ENCODE assay signal across 8 cellular contexts in the genomic region with DNA sequence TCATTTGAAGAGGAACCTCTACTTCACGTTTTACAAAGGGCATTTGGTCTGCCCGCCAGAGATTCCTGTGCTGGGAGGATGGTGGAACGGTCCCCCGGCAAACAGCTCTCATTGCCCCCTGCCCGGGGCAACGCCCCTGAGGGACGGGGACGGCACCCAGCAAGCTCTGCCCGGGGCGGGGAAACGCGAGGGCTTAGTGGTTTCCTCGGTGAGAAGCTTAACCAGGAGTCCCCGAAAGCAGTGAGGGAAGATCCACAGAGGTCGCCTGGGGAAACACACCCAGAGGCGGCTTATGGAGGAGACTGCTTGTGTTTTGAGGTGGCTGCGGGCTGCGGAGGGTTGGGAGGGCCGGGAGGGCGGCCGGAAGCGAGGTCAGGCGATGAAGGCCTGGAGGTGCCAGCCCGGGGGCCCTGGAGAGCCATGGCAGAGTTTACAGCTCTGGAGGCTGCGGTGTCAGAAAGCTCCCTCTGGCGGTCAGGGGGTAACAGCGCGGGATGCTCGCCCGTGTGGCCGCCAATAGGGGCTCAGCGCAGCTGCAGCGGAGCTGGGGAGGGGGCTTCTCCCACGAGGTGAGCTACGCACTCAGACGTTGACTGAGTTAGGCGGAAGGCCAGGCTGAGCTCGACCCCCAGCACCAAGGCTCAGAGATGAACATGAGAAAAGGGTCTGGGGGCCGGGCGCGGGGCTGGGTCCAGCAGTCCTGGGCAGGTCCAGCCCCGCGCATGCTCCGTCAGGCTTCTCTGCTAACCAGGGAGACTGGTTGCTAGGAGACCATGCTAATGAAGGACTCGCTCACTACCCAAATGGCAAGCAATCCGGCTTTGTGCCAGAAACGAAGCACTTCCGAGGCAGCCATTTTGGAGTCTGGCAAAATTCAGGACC. TPM values are rescaled to one million over a fixed set of nuclear protein-coding genes. Genes with fewer than 3 reads are reported as not detected.
DNase-seq lines count a peak whose midpoint lies in the region; ATAC-seq and TF ChIP-seq lines count a peak whose summit lies in the region.

No MANE protein-coding gene starts in this region.

- DNase-seq in GM10266 (ENCODE audit: extremely low spot score) (peak; percentile 98), NAMALWA (ENCODE audit: low spot score) (peak; percentile 98), SK-N-DZ (ENCODE audit: low spot score) (peak; percentile 100), globus pallidus (ENCODE audit: low spot score) (peak; percentile 100), nucleus accumbens (lab: John Stamatoyannopoulos, UW) (peak; percentile 92 to 100 (median 99)), suprapubic skin (ENCODE audit: low spot score in 2 of 2) (peak; percentile 98 to 99)
- DNase-seq in activated naive CD4-positive, alpha-beta T cell treated with anti-CD3 and anti-CD28 coated beads, Interleukin-2, amount 50 U/mL, for 16 hours = peak; percentile 92

- peaks cover 38% of the 10 kb centered on the region for H3K4me1 ChIP-seq in suprapubic skin

- TF ChIP-seq EP300 in suprapubic skin (IDR thresholded peaks at IDR 0.05) = no peak

- H3K4me3 ChIP-seq in suprapubic skin = peak overlapping the region; percentile 100

- no peaks in the 10 kb centered on the region for H3K9me3 ChIP-seq in suprapubic skin

- peak overlapping the region; percentile 94 for H3K27ac ChIP-seq in suprapubic skin

- TF ChIP-seq POLR2A in suprapubic skin (IDR thresholded peaks at IDR 0.05) = no peak

- H3K27me3 ChIP-seq in suprapubic skin = no peaks in the 10 kb centered on the region

- peak; percentile 67 for ATAC-seq in HG02571 (IDR thresholded peaks at IDR 0.05; ENCODE audit: unreplicated experiment)

- WGBS in suprapubic skin = 4% methylated on average over 42 of the region's 48 CpGs

- TF ChIP-seq CTCF in GM10266 (IDR thresholded peaks at IDR 0.05; ENCODE audit: control insufficient read depth, insufficient read depth, low read depth, missing control alignments) = peak; percentile 96
- TF ChIP-seq CTCF in suprapubic skin (IDR thresholded peaks at IDR 0.05) = peak; percentile 87 to 96

- H3K36me3 ChIP-seq in suprapubic skin = no peaks in the 10 kb centered on the region

RNA-seq across cellular contexts. Expression of gene TPGS1, which starts 0.7 kb away (rescaled TPM):
- 33.8 and 44.2 TPM in 2 replicates for polyA plus RNA-seq in SK-N-DZ (2014; cell fraction: cytosol; rRNA removed)
- 31.9 and 56.0 TPM in 2 replicates for polyA plus RNA-seq in SK-N-DZ (2014; cell fraction: nucleus; rRNA removed)
- total RNA-seq in suprapubic skin = 10 to 100 TPM; 10.8 to 23.3 (median 20.9) TPM

RNA-seq across cellular contexts. Expression of gene MADCAM1, which starts 10.4 kb away (rescaled TPM):
- polyA plus RNA-seq in SK-N-DZ (2014; cell fraction: cytosol; rRNA removed) = 0.15 and 0.20 TPM in 2 replicates
- polyA plus RNA-seq in SK-N-DZ (2014; cell fraction: nucleus; rRNA removed) = 0.21 and 1.7 TPM in 2 replicates
- under 1 TPM in 1 of 4 donors, not detected in 3; 0.64 TPM for total RNA-seq in suprapubic skin

RNA-seq across cellular contexts. Expression of gene CDC34, which starts 24.9 kb away (rescaled TPM):
- 139 and 213 TPM in 2 replicates for polyA plus RNA-seq in SK-N-DZ (2014; cell fraction: cytosol; rRNA removed)
- 181 and 217 TPM in 2 replicates for polyA plus RNA-seq in SK-N-DZ (2014; cell fraction: nucleus; rRNA removed)
- 10 to 100 TPM; 48.3 to 90.3 (median 72.9) TPM for total RNA-seq in suprapubic skin

RNA-seq across cellular contexts. Expression of gene GZMM, which starts 37.2 kb away (rescaled TPM):
- not detected in 2 replicates for polyA plus RNA-seq in SK-N-DZ (2014; cell fraction: cytosol; rRNA removed)
- 0.89 TPM in 1 of 2 replicates, not detected in the other for polyA plus RNA-seq in SK-N-DZ (2014; cell fraction: nucleus; rRNA removed)
- under 1 TPM in 1 of 4 donors, not detected in 3; 0.97 TPM for total RNA-seq in suprapubic skin

RNA-seq across cellular contexts. Expression of gene SHC2, which starts 45.8 kb away (rescaled TPM):
- 18.4 and 19.9 TPM in 2 replicates for polyA plus RNA-seq in SK-N-DZ (2014; cell fraction: cytosol; rRNA removed)
- 143 and 144 TPM in 2 replicates for polyA plus RNA-seq in SK-N-DZ (2014; cell fraction: nucleus; rRNA removed)
- total RNA-seq in suprapubic skin = 10 to 100 TPM; 16.3 to 40.7 (median 19.6) TPM

Comparison
In these comparisons a context has a peak if more than half of its experiments do, and no peak if none do; other contexts are left out.
1. Peak in every context shown above with its lines: DNase-seq, ATAC-seq, H3K4me3 ChIP-seq and H3K27ac ChIP-seq.